Comparison of ENCODE assay signal across 8 cellular contexts in genomic region chr21:26715878-26716506, GRCh38.
A peak's percentile ranks its signal among the peaks of the same experiment; 100 is the strongest.
DNase-seq lines count a peak whose midpoint lies in the region; ATAC-seq, FAIRE-seq and TF ChIP-seq lines count a peak whose summit lies in the region.

No MANE protein-coding gene starts in this region.

- H3K9ac ChIP-seq in K562 (ENCODE audit: insufficient read depth in 1 of 2, low read depth in 2 of 2, low read length in 2 of 2) = no peak overlapping the region

- TF ChIP-seq POLR2A in K562 (conservative IDR thresholded peaks at IDR 0.05) = no peak

- no peak overlapping the region for H3K4me2 ChIP-seq in K562 (ENCODE audit: insufficient read depth, low read length)

- POLR2A ChIA-PET in K562 (lab: Yijun Ruan, JAX) = no interaction called here

- H2AFZ ChIP-seq in K562 (ENCODE audit: low read depth, low read length) = no peak overlapping the region

- no peak for TF ChIP-seq EP300 in K562 (IDR thresholded peaks at IDR 0.05; ENCODE audit: low read length)

- H3K4me3 ChIP-seq in K562 = no peak overlapping the region

- ATAC-seq in K562 = peak; percentile 64; the same call in 1 of the 3 replicates
- no peak for ATAC-seq in GM19023 (IDR thresholded peaks at IDR 0.05; ENCODE audit: unreplicated experiment)
- ATAC-seq in GM18870 (IDR thresholded peaks at IDR 0.05; ENCODE audit: unreplicated experiment) = no peak

- in situ Hi-C loops in K562 (cut with MboI) = loop anchor here (10.0 to 25.0 kb wide), 2 partner anchors 829 to 1111 kb away; partner anchors contain the start of gene MRPL39

- no peak for FAIRE-seq in K562 (lab: Jason Lieb, UNC)

- no peaks in the 10 kb centered on the region for H3K36me3 ChIP-seq in K562 (ENCODE audit: control insufficient read depth, insufficient read depth, low read length)

- TF ChIP-seq RAD21 in K562 (CRISPR knock-in tag; conservative IDR thresholded peaks at IDR 0.05 in 1 of 2, IDR thresholded peaks at IDR 0.05 in 1 of 2) = 0 out of 4 replicates have a peak, but pooled peaks of 1 of the 2 experiments have one; percentile 25

- intact Hi-C loops in K562 (cut with micrococcal nuclease) = loop anchor here (5.0 kb wide), 3 partner anchors 819 to 1109 kb away; partner anchors contain the start of gene MRPL39

- H3K27ac ChIP-seq in K562 (ENCODE audit: extremely low read depth, low read depth, low read length) = no peak overlapping the region

- 4% methylated on average over 7 of the region's 7 CpGs for WGBS in K562 (ENCODE audit: insufficient coverage, low coverage, missing lambda C conversion rate)

- TF ChIP-seq CTCF in K562 (IDR thresholded peaks at IDR 0.05 in 2 of 3, conservative IDR thresholded peaks at IDR 0.05 in 1 of 3; ENCODE audit: insufficient read depth in 2 of 3, low read depth in 1 of 3, low read length in 3 of 3) = peak; percentile 39 to 51 (median 50); a peak in 5 of 6 replicates

- BruUV-seq in K562 (replicated peaks; lab: Mats Ljungman, UMichigan) = no TSS peak

- no peaks in the 10 kb centered on the region for H3K79me2 ChIP-seq in K562 (ENCODE audit: control insufficient read depth, insufficient read depth, low read length)

- H4K20me1 ChIP-seq in K562 (replicated peaks; ENCODE audit: control insufficient read depth, insufficient read depth, low read length) = no peaks in the 10 kb centered on the region

- CTCF ChIA-PET in K562 (lab: Yijun Ruan, JAX; ENCODE audit: low intra/inter-chr PET ratio) = interaction anchor here (1.6 kb wide), 1 partner anchor 834 kb away, joined by 5 read pairs; no protein-coding TSS in a partner anchor

- H3K9me1 ChIP-seq in K562 (ENCODE audit: control insufficient read depth, insufficient read depth, low read length) = no peaks in the 10 kb centered on the region

- DNase-seq in D341Med (ENCODE audit: low spot score) = peak; percentile 78
- DNase-seq in H4 (ENCODE audit: low spot score) = peak; percentile 55
- peak; percentile 50 for DNase-seq in NCI-H345 treated with DMSO at 0.1 percent for 48 hours (lab: John Stamatoyannopoulos, UW; ENCODE audit: unreplicated experiment)
- DNase-seq in K562 (ENCODE audit: extremely low read depth in 1 of 4, low spot score in 3 of 4) = peak; percentile 19 to 45 (median 33)
- peak; percentile 68 for DNase-seq in iPS DF 4.7 (ENCODE audit: extremely low read depth, low spot score)
- peak; percentile 23 for DNase-seq in smooth muscle cell of the brain vasculature (ENCODE audit: low read depth, low spot score)

- no peaks in the 10 kb centered on the region for H3K9me3 ChIP-seq in K562 (replicated peaks; ENCODE audit: control insufficient read depth, insufficient read depth, low read depth, low read length)

- H3K4me1 ChIP-seq in K562 (replicated peaks in 1 of 2; ENCODE audit: control insufficient read depth in 2 of 2, insufficient read depth in 2 of 2, low read length in 2 of 2) = no peaks in the 10 kb centered on the region

- H3K27me3 ChIP-seq in K562 (ENCODE audit: control insufficient read depth in 2 of 2, insufficient read depth in 2 of 2, low read length in 2 of 2) = no peaks in the 10 kb centered on the region

TF ChIP-seq in K562, 482 proteins besides CTCF, POLR2A, EP300 and RAD21:
- no peak for TF ChIP-seq SOX6 (IDR thresholded peaks at IDR 0.05)
- no peak for TF ChIP-seq TCF3 (CRISPR knock-in tag; IDR thresholded peaks at IDR 0.05)
- TF ChIP-seq TEAD1 (CRISPR knock-in tag; IDR thresholded peaks at IDR 0.05) = no peak
- TF ChIP-seq HMG20B (CRISPR knock-in tag; IDR thresholded peaks at IDR 0.05) = no peak

Comparison
In these comparisons a context has a peak if more than half of its experiments do, and no peak if none do; other contexts are left out.
1. DNase-seq: peak in every context shown above with its lines; median percentile 78 in D341Med; 68 in iPS DF 4.7; 55 in H4; 50 in NCI-H345 treated with DMSO at 0.1 percent for 48 hours; 33 in K562; 23 in smooth muscle cell of the brain vasculature.